ENCODE assay signal across 9 cellular contexts in the genomic region with DNA sequence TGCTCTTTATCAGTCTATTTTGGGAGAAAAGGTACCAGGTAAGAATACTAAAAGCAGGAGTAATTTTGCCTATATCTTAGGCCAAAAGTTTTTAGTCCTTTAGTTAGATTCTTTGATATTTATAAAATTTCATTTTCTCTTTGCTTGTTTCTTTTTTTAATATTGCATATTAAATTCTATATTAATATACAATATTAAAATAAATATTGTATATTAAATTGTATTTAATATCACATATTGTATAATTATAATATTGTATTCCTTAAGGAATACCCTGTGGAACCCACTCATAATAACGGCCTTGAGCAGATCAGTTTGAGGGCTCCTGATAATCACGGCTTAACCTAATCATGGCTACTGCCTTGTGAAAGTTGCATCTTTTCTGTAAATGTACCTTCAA. TPM values are rescaled to one million over a fixed set of nuclear protein-coding genes. Genes with fewer than 3 reads are reported as not detected.
DNase-seq lines count a peak whose midpoint lies in the region; ATAC-seq and TF ChIP-seq lines count a peak whose summit lies in the region.
"Had no signal": no experiment of that assay in that cellular context is flagged by ENCODE, and none has a peak within 500 bp of the region (broad histone marks: within the 10 kb centered on the region; RNA-seq: fewer than 3 reads in every experiment).

No MANE protein-coding gene starts in this region.

- WGBS in SK-N-SH (ENCODE audit: low lambda C conversion rate) = 94% methylated on average over 2 of the region's 2 CpGs

- H2AFZ ChIP-seq in SK-N-SH (ENCODE audit: low read depth) (no peak overlapping the region), MM.1S (ENCODE audit: low read length) (no peak overlapping the region)

- no peak for TF ChIP-seq EP300 in SK-N-SH (IDR thresholded peaks at IDR 0.05; ENCODE audit: borderline replicate concordance in 1 of 2, low read depth in 1 of 2, low read length in 1 of 2)

- peaks cover 44% of the 10 kb centered on the region for H3K4me1 Mint-ChIP-seq in neural crest cell

- H3K79me2 ChIP-seq in SK-N-SH (ENCODE audit: insufficient read depth) (peaks cover 93% of the 10 kb centered on the region), MM.1S (ENCODE audit: low read length) (peaks cover 58% of the 10 kb centered on the region)

- no peak for TF ChIP-seq RAD21 in SK-N-SH (IDR thresholded peaks at IDR 0.05; ENCODE audit: low read length)

- H3K9me3 ChIP-seq in SK-N-SH (no peaks in the 10 kb centered on the region), MM.1S (replicated peaks; ENCODE audit: insufficient read depth, low read length) (no peaks in the 10 kb centered on the region)

- H3K9me3 Mint-ChIP-seq in neural crest cell = no peaks in the 10 kb centered on the region

- H4K20me1 ChIP-seq in SK-N-SH (ENCODE audit: insufficient read depth) = peaks cover 48% of the 10 kb centered on the region
- peaks cover 15% of the 10 kb centered on the region for H4K20me1 ChIP-seq in MM.1S (ENCODE audit: insufficient read depth, low read length)

- no peak for DNase-seq in SK-N-SH
- no peak for DNase-seq in MM.1S
- DNase-seq in dorsolateral prefrontal cortex = no peak
- no peak for DNase-seq in neural crest cell (ENCODE audit: low read depth, low spot score)
- no peak for DNase-seq in putamen (ENCODE audit: low spot score)
- DNase-seq: NCI-H1436 had no signal

- H3K36me3 Mint-ChIP-seq in neural crest cell (ENCODE audit: low read depth) = peaks cover 37% of the 10 kb centered on the region

- H3K4me3 ChIP-seq in SK-N-SH (ENCODE audit: low read depth in 2 of 2, low read length in 1 of 2) = peak overlapping the region; percentile 74 to 96; a peak in 3 of 4 replicates
- no peak overlapping the region for H3K4me3 ChIP-seq in MM.1S (ENCODE audit: low read length)
- H3K4me3 ChIP-seq in dorsolateral prefrontal cortex = peak overlapping the region in 33 of 59 donors; percentile 6 to 99 (median 95)

- H3F3A ChIP-seq in SK-N-SH (replicated peaks; ENCODE audit: insufficient read depth) (peaks cover 22% of the 10 kb centered on the region), MM.1S (ENCODE audit: insufficient read depth, low read length) (peaks cover 21% of the 10 kb centered on the region)

- H3K36me3 ChIP-seq in SK-N-SH (replicated peaks in 1 of 2; ENCODE audit: control insufficient read depth in 1 of 2, insufficient read depth in 2 of 2, low read length in 1 of 2) (peaks cover 65 to 67% of the 10 kb centered on the region in 2 experiments), MM.1S (replicated peaks; ENCODE audit: insufficient read depth, low read length) (peaks cover 17% of the 10 kb centered on the region)

- no peaks in the 10 kb centered on the region for H3K9me2 ChIP-seq in SK-N-SH
- H3K9me2 ChIP-seq in MM.1S (replicated peaks; ENCODE audit: insufficient read depth, low read length) = no peaks in the 10 kb centered on the region

- TF ChIP-seq CTCF in SK-N-SH (IDR thresholded peaks at IDR 0.05) = no peak
- no peak for TF ChIP-seq CTCF in MM.1S (IDR thresholded peaks at IDR 0.05; ENCODE audit: low read length)
- no peak for TF ChIP-seq CTCF in dorsolateral prefrontal cortex (IDR thresholded peaks at IDR 0.05 in 54 of 56, conservative IDR thresholded peaks at IDR 0.05 in 2 of 56; ENCODE audit: low read depth in 1 of 56, partially characterized antibody in 56 of 56)
- TF ChIP-seq CTCF in neural crest cell (conservative IDR thresholded peaks at IDR 0.05) = no peak

- H3K27ac Mint-ChIP-seq in neural crest cell (ENCODE audit: unreplicated experiment) = no peak overlapping the region

- H3K27me3 ChIP-seq in SK-N-SH (ENCODE audit: insufficient read depth) (no peaks in the 10 kb centered on the region), MM.1S (replicated peaks; ENCODE audit: insufficient read depth, low read length) (no peaks in the 10 kb centered on the region), dorsolateral prefrontal cortex (no peaks in the 10 kb centered on the region)

- intact Hi-C loops in dorsolateral prefrontal cortex (cut with DNase I) = loop anchor here (5.0 to 10.0 kb wide), 5 partner anchors 154 to 736 kb away; a partner anchor contains a TSS

- no peak for ATAC-seq in SK-N-SH treated with all-trans-retinoic acid at 6 μM for 48 hours
- ATAC-seq in GM18867 (IDR thresholded peaks at IDR 0.05; ENCODE audit: unreplicated experiment) = no peak
- no peak for ATAC-seq in HG03571 (IDR thresholded peaks at IDR 0.05; ENCODE audit: unreplicated experiment)

- peaks cover 23% of the 10 kb centered on the region for H3K27me3 Mint-ChIP-seq in neural crest cell (ENCODE audit: low read depth)

- H3K9ac ChIP-seq in SK-N-SH = peak overlapping the region; percentile 100
- no peak overlapping the region for H3K9ac ChIP-seq in MM.1S (ENCODE audit: low read length)

- H3K4me1 ChIP-seq in SK-N-SH (ENCODE audit: control insufficient read depth in 1 of 2, insufficient read depth in 2 of 2, low read depth in 1 of 2, low read length in 1 of 2) = peaks cover 13 to 16% of the 10 kb centered on the region in 2 experiments; a peak in 2 of 4 replicates
- H3K4me1 ChIP-seq in MM.1S (ENCODE audit: low read length) = peaks cover 10% of the 10 kb centered on the region

- H3K27ac ChIP-seq in SK-N-SH (ENCODE audit: low read depth in 2 of 2, low read length in 1 of 2) = no peak overlapping the region
- no peak overlapping the region for H3K27ac ChIP-seq in MM.1S (ENCODE audit: low read length)
- no peak overlapping the region for H3K27ac ChIP-seq in dorsolateral prefrontal cortex

- POLR2A ChIA-PET in SK-N-SH (lab: Yijun Ruan, JAX) = no interaction called here

- CTCF ChIA-PET in SK-N-SH (lab: Yijun Ruan, JAX) = interaction anchor here (1.6 kb wide), 1 partner anchor 45 kb away, joined by 3 read pairs; no protein-coding TSS in a partner anchor

- peak overlapping the region; percentile 100 for H3K4me3 Mint-ChIP-seq in neural crest cell

- H3K4me2 ChIP-seq in SK-N-SH (peak overlapping the region; percentile 86), MM.1S (ENCODE audit: low read depth, low read length) (0 out of 2 replicates have a peak overlapping the region, but pooled peaks have one; percentile 73)

TF ChIP-seq in SK-N-SH, 30 proteins besides CTCF, POLR2A, EP300 and RAD21:
- TF ChIP-seq, protein P1, sequence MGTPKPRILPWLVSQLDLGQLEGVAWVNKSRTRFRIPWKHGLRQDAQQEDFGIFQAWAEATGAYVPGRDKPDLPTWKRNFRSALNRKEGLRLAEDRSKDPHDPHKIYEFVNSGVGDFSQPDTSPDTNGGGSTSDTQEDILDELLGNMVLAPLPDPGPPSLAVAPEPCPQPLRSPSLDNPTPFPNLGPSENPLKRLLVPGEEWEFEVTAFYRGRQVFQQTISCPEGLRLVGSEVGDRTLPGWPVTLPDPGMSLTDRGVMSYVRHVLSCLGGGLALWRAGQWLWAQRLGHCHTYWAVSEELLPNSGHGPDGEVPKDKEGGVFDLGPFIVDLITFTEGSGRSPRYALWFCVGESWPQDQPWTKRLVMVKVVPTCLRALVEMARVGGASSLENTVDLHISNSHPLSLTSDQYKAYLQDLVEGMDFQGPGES (IDR thresholded peaks at IDR 0.05; ENCODE audit: low read depth, low read length) = no peak
- no peak for TF ChIP-seq POLR2AphosphoS5 (IDR thresholded peaks at IDR 0.05; ENCODE audit: low read depth, low read length)
- TF ChIP-seq SIN3A (IDR thresholded peaks at IDR 0.05; ENCODE audit: borderline replicate concordance, low read depth, low read length) = no peak

TF ChIP-seq in SK-N-SH treated with all-trans-retinoic acid at 6 μM for 48 hours, 23 proteins besides CTCF, POLR2A, EP300 and RAD21 (continues in another document):
- TF ChIP-seq ZFP3 (CRISPR knock-in tag; IDR thresholded peaks at IDR 0.05) (no peak), OSR1 (CRISPR knock-in tag; IDR thresholded peaks at IDR 0.05) (no peak), ZC3H10 (CRISPR knock-in tag; IDR thresholded peaks at IDR 0.05) (no peak), ESRRG (CRISPR knock-in tag; IDR thresholded peaks at IDR 0.05) (no peak), BACH2 (CRISPR knock-in tag; IDR thresholded peaks at IDR 0.05; ENCODE audit: borderline replicate concordance) (no peak), ISL1 (CRISPR knock-in tag; IDR thresholded peaks at IDR 0.05) (no peak), ARNTL (CRISPR knock-in tag; IDR thresholded peaks at IDR 0.05; ENCODE audit: borderline replicate concordance, low read depth) (no peak), PPARA (CRISPR knock-in tag; IDR thresholded peaks at IDR 0.05; ENCODE audit: borderline replicate concordance) (no peak)
- TF ChIP-seq, protein P2, sequence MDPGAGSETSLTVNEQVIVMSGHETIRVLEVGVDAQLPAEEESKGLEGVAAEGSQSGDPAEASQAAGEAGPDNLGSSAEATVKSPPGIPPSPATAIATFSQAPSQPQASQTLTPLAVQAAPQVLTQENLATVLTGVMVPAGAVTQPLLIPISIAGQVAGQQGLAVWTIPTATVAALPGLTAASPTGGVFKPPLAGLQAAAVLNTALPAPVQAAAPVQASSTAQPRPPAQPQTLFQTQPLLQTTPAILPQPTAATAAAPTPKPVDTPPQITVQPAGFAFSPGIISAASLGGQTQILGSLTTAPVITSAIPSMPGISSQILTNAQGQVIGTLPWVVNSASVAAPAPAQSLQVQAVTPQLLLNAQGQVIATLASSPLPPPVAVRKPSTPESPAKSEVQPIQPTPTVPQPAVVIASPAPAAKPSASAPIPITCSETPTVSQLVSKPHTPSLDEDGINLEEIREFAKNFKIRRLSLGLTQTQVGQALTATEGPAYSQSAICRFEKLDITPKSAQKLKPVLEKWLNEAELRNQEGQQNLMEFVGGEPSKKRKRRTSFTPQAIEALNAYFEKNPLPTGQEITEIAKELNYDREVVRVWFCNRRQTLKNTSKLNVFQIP (CRISPR knock-in tag; IDR thresholded peaks at IDR 0.05; ENCODE audit: borderline replicate concordance, low read depth) = no peak

RNA-seq across cellular contexts. Expression of a gene that starts 1.9 kb away (rescaled TPM):
- polyA plus RNA-seq in SK-N-SH (2012; rRNA removed) = 30.8 and 40.1 TPM in 2 replicates
- polyA plus RNA-seq in SK-N-SH (2012; cell fraction: cytosol; rRNA removed) = 25.2 and 26.1 TPM in 2 replicates
- polyA plus RNA-seq in SK-N-SH (2012; cell fraction: nucleus; rRNA removed) = 96.9 and 165 TPM in 2 replicates
- 10 to 100 TPM; 38.9 to 94.4 (median 62.9) TPM for total RNA-seq in dorsolateral prefrontal cortex
- total RNA-seq in neural crest cell = 64.1 and 64.7 TPM in 2 replicates

RNA-seq across cellular contexts. Expression of a gene that starts 2.6 kb away (rescaled TPM):
- 1,642 and 1,870 TPM in 2 replicates for polyA plus RNA-seq in SK-N-SH (2012; rRNA removed)
- 977 and 1,042 TPM in 2 replicates for polyA plus RNA-seq in SK-N-SH (2012; cell fraction: cytosol; rRNA removed)
- 3,803 and 5,284 TPM in 2 replicates for polyA plus RNA-seq in SK-N-SH (2012; cell fraction: nucleus; rRNA removed)
- total RNA-seq in dorsolateral prefrontal cortex (100 to 1,000 TPM; 557 to 873 (median 694) TPM), neural crest cell (905 and 941 TPM in 2 replicates)

RNA-seq across cellular contexts. Expression of a gene that starts 11.8 kb away (rescaled TPM):
- polyA plus RNA-seq in SK-N-SH (2012; rRNA removed) = 18.0 and 20.1 TPM in 2 replicates
- polyA plus RNA-seq in SK-N-SH (2012; cell fraction: cytosol; rRNA removed) = 12.7 and 14.4 TPM in 2 replicates
- polyA plus RNA-seq in SK-N-SH (2012; cell fraction: nucleus; rRNA removed) = 65.9 and 91.3 TPM in 2 replicates
- total RNA-seq in dorsolateral prefrontal cortex (10 to 100 TPM in 105 of 120 experiments, 1 to 10 TPM in 15; 5.9 to 25.5 (median 12.7) TPM), neural crest cell (27.6 and 28.6 TPM in 2 replicates)

RNA-seq across cellular contexts. Expression of a gene that starts 59.8 kb away (rescaled TPM):
- 4.9 and 6.0 TPM in 2 replicates for polyA plus RNA-seq in SK-N-SH (2012; rRNA removed)
- 4.8 and 4.9 TPM in 2 replicates for polyA plus RNA-seq in SK-N-SH (2012; cell fraction: cytosol; rRNA removed)
- 7.0 and 12.2 TPM in 2 replicates for polyA plus RNA-seq in SK-N-SH (2012; cell fraction: nucleus; rRNA removed)
- total RNA-seq in dorsolateral prefrontal cortex (10 to 100 TPM in 9 of 120 experiments, 1 to 10 TPM in 111; 1.1 to 16.6 (median 4.9) TPM), neural crest cell (not detected in 2 replicates)
